ENCODE assay signal across 9 cellular contexts in the genomic region with DNA sequence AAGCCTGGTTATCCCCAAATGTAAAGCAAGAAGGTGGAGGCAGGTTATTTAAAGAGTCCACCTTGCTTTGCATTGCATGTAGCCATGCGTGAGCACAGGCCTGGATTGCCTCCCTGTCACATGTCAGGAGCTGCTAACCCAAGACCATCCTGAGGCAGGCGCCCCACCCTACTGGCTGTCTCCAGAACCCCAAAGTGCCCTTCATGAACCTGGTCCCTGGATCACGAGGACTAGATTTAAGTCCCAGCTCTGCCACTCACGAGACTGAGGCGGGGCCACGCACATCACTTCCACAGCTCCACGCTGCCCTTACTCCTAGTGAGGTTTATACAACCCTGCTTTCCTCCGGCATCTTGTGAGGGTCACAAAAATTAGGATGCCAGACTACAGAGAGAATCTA. TPM values are rescaled to one million over a fixed set of nuclear protein-coding genes. Genes with fewer than 3 reads are reported as not detected.
DNase-seq lines count a peak whose midpoint lies in the region; ATAC-seq and TF ChIP-seq lines count a peak whose summit lies in the region.
"Had no signal": no experiment of that assay in that cellular context is flagged by ENCODE, and none has a peak within 500 bp of the region (broad histone marks: within the 10 kb centered on the region; RNA-seq: fewer than 3 reads in every experiment).

No MANE protein-coding gene starts in this region.

- H3K36me3 ChIP-seq in KMS-11 (ENCODE audit: insufficient read depth) (no peaks in the 10 kb centered on the region), OCI-LY3 (replicated peaks; ENCODE audit: low read depth, low read length) (no peaks in the 10 kb centered on the region), lung (ENCODE audit: control insufficient read depth in 2 of 2, insufficient read depth in 2 of 2, low read length in 2 of 2) (no peaks in the 10 kb centered on the region)
- H3K36me3 ChIP-seq: BLaER1 had no signal

- H4K20me1 ChIP-seq in KMS-11 (ENCODE audit: insufficient read depth) (no peaks in the 10 kb centered on the region), OCI-LY3 (ENCODE audit: insufficient read depth, low read length) (no peaks in the 10 kb centered on the region)
- H4K20me1 ChIP-seq: BLaER1 had no signal

- H3K4me2 ChIP-seq in KMS-11 (no peak overlapping the region), OCI-LY3 (ENCODE audit: low read length) (peak overlapping the region; percentile 69)

- H3K9ac ChIP-seq in KMS-11 (no peak overlapping the region), OCI-LY3 (ENCODE audit: low read length) (no peak overlapping the region)
- H3K9ac ChIP-seq: BLaER1 had no signal

- TF ChIP-seq CTCF in KMS-11 (conservative IDR thresholded peaks at IDR 0.05; ENCODE audit: low read depth, low read length) (no peak), OCI-LY3 (IDR thresholded peaks at IDR 0.05; ENCODE audit: low read depth, low read length) (no peak), lung (IDR thresholded peaks at IDR 0.05; ENCODE audit: control extremely low read depth, extremely low read depth) (no peak)

- no peaks in the 10 kb centered on the region for H3K9me3 ChIP-seq in OCI-LY3 (ENCODE audit: insufficient read depth, low read length)
- H3K9me3 ChIP-seq in lung (ENCODE audit: control insufficient read depth in 2 of 2, insufficient read depth in 1 of 2, low read length in 1 of 2), result no peaks in the 10 kb centered on the region
- H3K9me3 ChIP-seq: Caco-2 had no signal

- H2AFZ ChIP-seq in KMS-11 (ENCODE audit: low read depth), result peak overlapping the region; percentile 57; the same call in 1 of the 2 replicates
- peak overlapping the region; percentile 58; the same call in 1 of the 2 replicates for H2AFZ ChIP-seq in OCI-LY3 (ENCODE audit: low read depth, low read length)

- H3K79me2 ChIP-seq in KMS-11 (ENCODE audit: insufficient read depth, low read depth) (no peaks in the 10 kb centered on the region), OCI-LY3 (ENCODE audit: low read length) (no peaks in the 10 kb centered on the region)

- H3K4me1 ChIP-seq in KMS-11 (ENCODE audit: low read depth, poor library complexity, severe bottlenecking), result no peaks in the 10 kb centered on the region
- peaks cover 8% of the 10 kb centered on the region for H3K4me1 ChIP-seq in OCI-LY3 (ENCODE audit: low read length)
- H3K4me1 ChIP-seq in lung (ENCODE audit: control insufficient read depth in 2 of 2, insufficient read depth in 2 of 2, low read length in 2 of 2), result no peaks in the 10 kb centered on the region
- H3K4me1 ChIP-seq: Caco-2 had no signal

- 88 to 93% methylated on average over 8 of the region's 8 CpGs for WGBS in lung, 2 donors

- DNase-seq in lung (ENCODE audit: low spot score) (peak; percentile 23), mucosa of gallbladder (ENCODE audit: low spot score) (no peak)
- DNase-seq in activated CD4-positive, alpha-beta T cell treated with anti-CD3 and anti-CD28 coated beads, Interleukin-2, amount 50 U/mL, for 1 hour, result no peak
- DNase-seq: GF-D8 had no signal

- no peaks in the 10 kb centered on the region for H3K27me3 ChIP-seq in KMS-11 (ENCODE audit: insufficient read depth, low read depth)
- H3K27me3 ChIP-seq in OCI-LY3 (ENCODE audit: low read depth, low read length), result peaks cover 21% of the 10 kb centered on the region
- H3K27me3 ChIP-seq in lung (ENCODE audit: control insufficient read depth, insufficient read depth), result no peaks in the 10 kb centered on the region
- H3K27me3 ChIP-seq: BLaER1 had no signal

- ATAC-seq in lung (ENCODE audit: insufficient read depth, low FRiP score), result no peak
- no peak for ATAC-seq in GM18873 (IDR thresholded peaks at IDR 0.05; ENCODE audit: low FRiP score, unreplicated experiment)

- no peak overlapping the region for H3K4me3 ChIP-seq in KMS-11 (IDR thresholded peaks at IDR 0.05; ENCODE audit: insufficient read depth, low read depth, low read length)
- H3K4me3 ChIP-seq in OCI-LY3 (ENCODE audit: low read length), result no peak overlapping the region
- no peak overlapping the region for H3K4me3 ChIP-seq in lung
- H3K4me3 ChIP-seq: BLaER1 had no signal

- no peak overlapping the region for H3K27ac ChIP-seq in KMS-11
- no peak overlapping the region for H3K27ac ChIP-seq in OCI-LY3 (ENCODE audit: low read length)
- H3K27ac ChIP-seq in lung (ENCODE audit: low read depth in 1 of 2, low read length in 1 of 2), result no peak overlapping the region
- H3K27ac ChIP-seq: BLaER1 had no signal

RNA-seq across cellular contexts. Expression of a gene that starts 17.6 kb away (rescaled TPM):
- total RNA-seq in lung (10 to 100 TPM; 12.1 to 22.4 TPM), mucosa of gallbladder (17.5 TPM)
- 10 to 100 TPM; 19.8 to 28.7 TPM for polyA plus RNA-seq in lung

RNA-seq across cellular contexts. Expression of a gene that starts 17.9 kb away (rescaled TPM):
- 10 to 100 TPM; 31.2 to 38.6 TPM for total RNA-seq in lung
- polyA plus RNA-seq in lung, result 10 to 100 TPM; 36.6 to 43.4 TPM
- total RNA-seq in mucosa of gallbladder, result 44.0 TPM
